Comparison of ENCODE assay signal across 1 cellular context in genomic region chr3:65196663-65197062, GRCh38.
TF ChIP-seq lines count a peak whose summit lies in the region.

No MANE protein-coding gene starts in this region.

TF ChIP-seq in GM23338, 12 proteins besides CTCF, POLR2A, EP300 and RAD21 (continued from another document):
- TF ChIP-seq REST (IDR thresholded peaks at IDR 0.05; ENCODE audit: unreplicated experiment) = no peak
- TF ChIP-seq EZH2 (IDR thresholded peaks at IDR 0.05; ENCODE audit: low read depth, unreplicated experiment) = no peak
- TF ChIP-seq EZH2phosphoT487 (IDR thresholded peaks at IDR 0.05; ENCODE audit: unreplicated experiment) = no peak
- TF ChIP-seq ZNF114 (CRISPR knock-in tag; IDR thresholded peaks at IDR 0.05) = no peak
- no peak for TF ChIP-seq CREB1 (CRISPR knock-in tag; IDR thresholded peaks at IDR 0.05; ENCODE audit: low read depth)
- TF ChIP-seq POLR2AphosphoS5 (IDR thresholded peaks at IDR 0.05; ENCODE audit: low read depth) = no peak
- no peak for TF ChIP-seq ZNF331 (CRISPR knock-in tag; IDR thresholded peaks at IDR 0.05; ENCODE audit: low read depth)
